7 cellular contexts compared by ENCODE assay signal in genomic region chr3:192296845-192297244, GRCh38.
"Had no signal": no experiment of that assay in that cellular context is flagged by ENCODE, and none has a peak within 500 bp of the region (broad histone marks: within the 10 kb centered on the region; RNA-seq: fewer than 3 reads in every experiment).

No MANE protein-coding gene starts in this region.

- H3K4me3 Mint-ChIP-seq: H9, IgD-negative memory B cell had no signal

- DNase-seq: GM23248, H9, HCEC 1CT, KBM-7 had no signal

- H3K4me3 ChIP-seq: GM23248 had no signal

- H3K36me3 Mint-ChIP-seq: IgD-negative memory B cell had no signal

- H3K27ac Mint-ChIP-seq: H9, IgD-negative memory B cell had no signal

- ATAC-seq: HepG2 had no signal

- H3K9me3 Mint-ChIP-seq: H9 had no signal

- H3K27ac ChIP-seq: GM23248, HL-60 had no signal

- H2AFZ ChIP-seq: GM23248 had no signal

- H3K4me1 Mint-ChIP-seq: IgD-negative memory B cell had no signal
